ENCODE assay signal across 17 cellular contexts in genomic region chr13:98842074-98842473, GRCh38.
A peak's percentile ranks its signal among the peaks of the same experiment; 100 is the strongest.
DNase-seq lines count a peak whose midpoint lies in the region; ATAC-seq and TF ChIP-seq lines count a peak whose summit lies in the region.
"Had no signal": no experiment of that assay in that cellular context is flagged by ENCODE, and none has a peak within 500 bp of the region (broad histone marks: within the 10 kb centered on the region; RNA-seq: fewer than 3 reads in every experiment).

No MANE protein-coding gene starts in this region.

- TF ChIP-seq EP300 in sigmoid colon (IDR thresholded peaks at IDR 0.05), result no peak

- no peak for ATAC-seq in activated T-cell treated with anti-CD3 and anti-CD28 coated beads, Interleukin-2, amount 50 U/mL, for 4 hours

- no peaks in the 10 kb centered on the region for H3K36me3 ChIP-seq in endocrine pancreas (ENCODE audit: control insufficient read depth, insufficient read depth, low read length)
- peaks cover 2 to 36% (median 6%) of the 10 kb centered on the region in 4 donors for H3K36me3 ChIP-seq in sigmoid colon
- H3K36me3 ChIP-seq: thoracic aorta had no signal

- no peak overlapping the region for H3K4me3 ChIP-seq in endocrine pancreas (ENCODE audit: control insufficient read depth, insufficient read depth, low read length)
- no peak overlapping the region for H3K4me3 ChIP-seq in sigmoid colon
- H3K4me3 ChIP-seq: GM23338, thoracic aorta, vagina had no signal

- H3K4me1 ChIP-seq in endocrine pancreas (ENCODE audit: control insufficient read depth, insufficient read depth, low read length) (no peaks in the 10 kb centered on the region), sigmoid colon (no peaks in the 10 kb centered on the region)
- H3K4me1 ChIP-seq: vagina had no signal

- H3K27me3 Mint-ChIP-seq in activated T-cell treated with anti-CD3 and anti-CD28 coated beads, Interleukin-2, amount 50 U/mL, for 4 hours (ENCODE audit: low read depth), result no peaks in the 10 kb centered on the region
- H3K27me3 Mint-ChIP-seq: central memory CD8-positive, alpha-beta T cell; IgD-negative memory B cell had no signal

- H3K27me3 ChIP-seq in endocrine pancreas (ENCODE audit: control insufficient read depth, insufficient read depth, low read length), result no peaks in the 10 kb centered on the region
- H3K27me3 ChIP-seq in sigmoid colon, result no peaks in the 10 kb centered on the region
- H3K27me3 ChIP-seq: vagina had no signal

- no peak for TF ChIP-seq POLR2A in sigmoid colon (IDR thresholded peaks at IDR 0.05)

- no peak overlapping the region for H3K4me3 Mint-ChIP-seq in activated T-cell treated with anti-CD3 and anti-CD28 coated beads, Interleukin-2, amount 50 U/mL, for 4 hours
- H3K4me3 Mint-ChIP-seq: central memory CD8-positive, alpha-beta T cell; GM23338; IgD-negative memory B cell; natural killer cell had no signal

- DNase-seq in DMS79 treated with DMSO at 0.1 percent for 48 hours (lab: John Stamatoyannopoulos, UW) (peak; percentile 69), NCI-H187 (lab: John Stamatoyannopoulos, UW) (peak; percentile 90 to 97), NCI-H510A (lab: John Stamatoyannopoulos, UW) (peak; percentile 82), substantia nigra (lab: John Stamatoyannopoulos, UW) (no peak), sigmoid colon (no peak)
- DNase-seq in activated T-cell treated with anti-CD3 and anti-CD28 coated beads, Interleukin-2, amount 50 U/mL, for 4 hours, result no peak
- DNase-seq: activated CD4-positive, alpha-beta T cell treated with anti-CD3 and anti-CD28 coated beads, Interleukin-2, amount 50 U/mL, for 48 hours; dermis blood vessel endothelial cell; GF-D8; natural killer cell; stimulated activated CD4-positive, alpha-beta T cell treated with anti-CD3 and anti-CD28 coated beads, Interleukin-4, amount 100 ng/mL, for 4 hours had no signal

- H3K9me3 ChIP-seq in endocrine pancreas (ENCODE audit: control insufficient read depth, low read length), result no peaks in the 10 kb centered on the region
- no peaks in the 10 kb centered on the region for H3K9me3 ChIP-seq in sigmoid colon
- H3K9me3 ChIP-seq: thoracic aorta, vagina had no signal

- H3K27ac ChIP-seq in substantia nigra (ENCODE audit: low read depth, low read length, poor library complexity, severe bottlenecking) (no peak overlapping the region), sigmoid colon (no peak overlapping the region)
- H3K27ac ChIP-seq: thoracic aorta, vagina had no signal

- no peak for TF ChIP-seq CTCF in sigmoid colon (IDR thresholded peaks at IDR 0.05)

- no peaks in the 10 kb centered on the region for H3K9me3 Mint-ChIP-seq in activated T-cell treated with anti-CD3 and anti-CD28 coated beads, Interleukin-2, amount 50 U/mL, for 4 hours
- H3K9me3 Mint-ChIP-seq: central memory CD8-positive, alpha-beta T cell; GM23338; IgD-negative memory B cell; natural killer cell had no signal

- peaks cover 5% of the 10 kb centered on the region for H3K4me1 Mint-ChIP-seq in activated T-cell treated with anti-CD3 and anti-CD28 coated beads, Interleukin-2, amount 50 U/mL, for 4 hours (ENCODE audit: low read depth)

- peaks cover 28% of the 10 kb centered on the region for H3K36me3 Mint-ChIP-seq in activated T-cell treated with anti-CD3 and anti-CD28 coated beads, Interleukin-2, amount 50 U/mL, for 4 hours (ENCODE audit: insufficient read depth)
- H3K36me3 Mint-ChIP-seq: IgD-negative memory B cell, natural killer cell had no signal

- intact Hi-C loops in sigmoid colon (cut with DNase I), result loop anchor here (5.0 kb wide), 1 partner anchor 190 kb away; no protein-coding TSS in a partner anchor

- WGBS in sigmoid colon, 2 donors, result 80 to 87% methylated on average over 2 of the region's 2 CpGs

- peak overlapping the region; percentile 11 for H3K9ac ChIP-seq in endocrine pancreas (ENCODE audit: control insufficient read depth, insufficient read depth, low read length)

Comparison
In these comparisons a context has a peak if more than half of its experiments do, and no peak if none do; other contexts are left out.
1. DNase-seq: peak in DMS79 treated with DMSO at 0.1 percent for 48 hours (single experiment), NCI-H187 (2 of 2) and NCI-H510A (single experiment); none in activated T-cell treated with anti-CD3 and anti-CD28 coated beads, Interleukin-2, amount 50 U/mL, for 4 hours (single experiment), substantia nigra (0 of 49) and sigmoid colon (single experiment).